In the genomic region with DNA sequence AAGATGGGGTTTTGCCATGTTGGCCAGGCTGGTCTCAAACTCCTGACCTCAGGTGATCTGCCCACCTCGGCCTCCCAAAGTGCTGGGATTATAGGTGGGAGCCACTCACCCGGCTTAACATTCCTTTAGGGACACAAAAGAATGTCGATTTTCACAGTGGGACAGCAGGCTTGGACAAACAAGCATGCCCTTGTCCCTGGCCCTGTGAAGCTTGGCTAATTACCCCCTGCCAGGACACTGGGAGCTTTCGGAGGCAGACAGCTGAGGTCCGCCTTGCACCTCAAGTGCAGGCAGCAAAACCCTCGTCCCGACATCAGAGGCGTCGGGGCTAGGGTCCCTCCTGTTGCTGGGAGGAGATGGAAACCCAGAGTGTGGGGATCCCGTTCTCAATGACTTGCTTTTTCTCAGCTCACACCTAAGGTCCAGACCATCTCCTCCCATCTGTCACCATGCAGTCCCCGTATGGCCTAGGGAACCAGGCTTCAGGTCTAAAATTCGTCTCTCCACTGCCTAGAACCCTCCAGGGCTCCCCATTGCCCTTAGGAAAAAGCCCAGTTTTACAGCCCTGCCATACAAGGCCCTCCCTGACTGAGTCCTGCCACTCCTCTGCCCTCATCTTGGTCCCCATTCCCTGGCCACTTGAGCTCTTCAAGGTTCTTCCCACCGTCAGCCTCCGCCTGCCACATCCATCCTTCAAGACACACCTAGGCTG, we compare ENCODE assay signal across 15 cellular contexts. TPM values are rescaled to one million over a fixed set of nuclear protein-coding genes. Genes with fewer than 3 reads are reported as not detected.
DNase-seq lines count a peak whose midpoint lies in the region; ATAC-seq and TF ChIP-seq lines count a peak whose summit lies in the region.
"Had no signal": no experiment of that assay in that cellular context is flagged by ENCODE, and none has a peak within 500 bp of the region (broad histone marks: within the 10 kb centered on the region; RNA-seq: fewer than 3 reads in every experiment).

No MANE protein-coding gene starts in this region.

- no peak overlapping the region for H4K5ac ChIP-seq in IMR-90 (ENCODE audit: low read depth, low read length)

- peaks cover 25% of the 10 kb centered on the region for H3F3A ChIP-seq in neural progenitor cell (ENCODE audit: low read depth)

- peak overlapping the region; percentile 46 for H2BK120ac ChIP-seq in IMR-90 (ENCODE audit: low read depth, low read length)

- peak overlapping the region; percentile 20; the same call in 1 of the 2 replicates for H3K23ac ChIP-seq in IMR-90 (ENCODE audit: low read depth, low read length)

- no peak overlapping the region for H4K8ac ChIP-seq in IMR-90 (ENCODE audit: low read depth in 2 of 2, low read length in 2 of 2)

- H3K27me3 ChIP-seq in BLaER1 treated with 17β-estradiol and CSF1 and Interleukin-3, amounts not matched to agents 10 nM and 100 nM: no peaks in the 10 kb centered on the region
- no peaks in the 10 kb centered on the region for H3K27me3 ChIP-seq in IMR-90 (ENCODE audit: control insufficient read depth, insufficient read depth, low read length)
- H3K27me3 ChIP-seq in neural progenitor cell: peaks cover 54% of the 10 kb centered on the region
- H3K27me3 ChIP-seq in Karpas-422 (ENCODE audit: low read length): no peaks in the 10 kb centered on the region
- H3K27me3 ChIP-seq: colonic mucosa had no signal

- no peak overlapping the region for H3K4me3 ChIP-seq in BLaER1 treated with 17β-estradiol and CSF1 and Interleukin-3, amounts not matched to agents 10 nM and 100 nM
- H3K4me3 ChIP-seq in IMR-90 (ENCODE audit: insufficient read depth, low read depth, low read length): no peak overlapping the region
- no peak overlapping the region for H3K4me3 ChIP-seq in neural progenitor cell
- H3K4me3 ChIP-seq in Karpas-422 (ENCODE audit: low read length): no peak overlapping the region
- H3K4me3 ChIP-seq: colonic mucosa had no signal

- peak overlapping the region; percentile 87 for H2AK5ac ChIP-seq in IMR-90 (ENCODE audit: low read depth, low read length)

- H3K27ac Mint-ChIP-seq in dendritic cell treated with granulocyte-macrophage colony-stimulating factor and Interleukin-4, amounts not matched to agents 40 ng/mL and 50 ng/mL, for 4 days: peak overlapping the region; percentile 23
- H3K27ac Mint-ChIP-seq in neural progenitor cell: peak overlapping the region; percentile 65
- H3K27ac Mint-ChIP-seq: activated CD4-positive, alpha-beta memory T cell treated with anti-CD3 and anti-CD28 coated beads, Interleukin-2, amount 10 ng/mL, durations not matched to agents 7 days and 5 days had no signal

- peak overlapping the region; percentile 13 for H2AK9ac ChIP-seq in IMR-90 (replicated peaks; ENCODE audit: low read depth, low read length, poor library complexity)

- H2BK15ac ChIP-seq in IMR-90 (ENCODE audit: low read depth, low read length): peak overlapping the region; percentile 68; the same call in 1 of the 3 replicates

- H3K79me1 ChIP-seq in IMR-90 (ENCODE audit: low read depth in 1 of 2, low read length in 2 of 2): peaks cover 6 to 20% of the 10 kb centered on the region in 2 experiments; a peak in 3 of 4 replicates

- no peaks in the 10 kb centered on the region for H4K20me1 ChIP-seq in BLaER1 treated with 17β-estradiol and CSF1 and Interleukin-3, amounts not matched to agents 10 nM and 100 nM
- H4K20me1 ChIP-seq in IMR-90 (ENCODE audit: insufficient read depth, low read length) (no peaks in the 10 kb centered on the region), neural progenitor cell (ENCODE audit: low read depth) (peaks cover 3% of the 10 kb centered on the region), Karpas-422 (ENCODE audit: insufficient read depth, low read depth, low read length) (no peaks in the 10 kb centered on the region)

- H3K4me1 Mint-ChIP-seq in dendritic cell treated with granulocyte-macrophage colony-stimulating factor and Interleukin-4, amounts not matched to agents 40 ng/mL and 50 ng/mL, for 4 days (ENCODE audit: low read depth): peaks cover 36% of the 10 kb centered on the region
- H3K4me1 Mint-ChIP-seq in neural progenitor cell: peaks cover 30% of the 10 kb centered on the region

- DNase-seq in IMR-90: no peak
- DNase-seq in neural progenitor cell (ENCODE audit: low spot score): peak; percentile 90
- DNase-seq in Karpas-422: no peak
- DNase-seq in NCI-H187 treated with DMSO at 0.1 percent for 48 hours (lab: John Stamatoyannopoulos, UW): no peak
- DNase-seq in cerebellum (ENCODE audit: low spot score): no peak
- no peak for DNase-seq in DMS153 treated with DMSO at 0.1 percent for 48 hours (lab: John Stamatoyannopoulos, UW; ENCODE audit: unreplicated experiment)
- DNase-seq: activated CD4-positive, alpha-beta memory T cell treated with anti-CD3 and anti-CD28 coated beads, Interleukin-2, amount 10 ng/mL, durations not matched to agents 7 days and 5 days; activated effector memory CD4-positive, alpha-beta T cell treated with Interleukin-2 at 50 U/mL for 16 hours; colonic mucosa; mammary epithelial cell; NCI-H1436 treated with DMSO at 0.1 percent for 48 hours; stimulated activated CD8-positive, alpha-beta memory T cell treated with anti-CD3 and anti-CD28 coated beads, Interleukin-4, amount 100 ng/mL, for 48 hours; T1000 had no signal

- H2AFZ ChIP-seq in IMR-90 (replicated peaks; ENCODE audit: low read length, poor library complexity) (no peak overlapping the region), neural progenitor cell (replicated peaks) (no peak overlapping the region), Karpas-422 (ENCODE audit: low read length) (no peak overlapping the region)

- peaks cover 54 to 74% (median 65%) of the 10 kb centered on the region in 10 experiments for H3K4me1 ChIP-seq in BLaER1 treated with 17β-estradiol and CSF1 and Interleukin-3, amounts not matched to agents 10 nM and 100 nM
- H3K4me1 ChIP-seq in IMR-90 (ENCODE audit: control insufficient read depth, insufficient read depth, low read length) (peaks cover 14% of the 10 kb centered on the region), neural progenitor cell (peaks cover 11% of the 10 kb centered on the region), Karpas-422 (ENCODE audit: low read length) (peaks cover 6% of the 10 kb centered on the region)

- H3K4ac ChIP-seq in IMR-90 (ENCODE audit: low read depth, low read length): peak overlapping the region; percentile 59

- no peak overlapping the region for H2BK5ac ChIP-seq in IMR-90 (ENCODE audit: low read depth, low read length, poor library complexity, severe bottlenecking)

- TF ChIP-seq POLR2A in IMR-90 (IDR thresholded peaks at IDR 0.05; ENCODE audit: low read depth, low read length): no peak

- BruUV-seq in IMR-90 (replicated peaks; lab: Mats Ljungman, UMichigan): no TSS peak

- peak overlapping the region; percentile 68 for H2BK20ac ChIP-seq in IMR-90 (ENCODE audit: low read depth, low read length)

- H3K9me1 ChIP-seq in IMR-90 (ENCODE audit: insufficient read depth, low read length): peaks cover 14% of the 10 kb centered on the region

- peak overlapping the region in 3 of 11 experiments; percentile 2 to 36 (median 12); a peak in 2 of 22 replicates for H3K27ac ChIP-seq in BLaER1 treated with 17β-estradiol and CSF1 and Interleukin-3, amounts not matched to agents 10 nM and 100 nM
- H3K27ac ChIP-seq in IMR-90 (ENCODE audit: insufficient read depth, low read length): no peak overlapping the region
- no peak overlapping the region for H3K27ac ChIP-seq in neural progenitor cell
- H3K27ac ChIP-seq in Karpas-422 (ENCODE audit: low read length): no peak overlapping the region

- intact Hi-C loops in IMR-90 (cut with micrococcal nuclease): no loop called here
- intact Hi-C loops in dendritic cell treated with granulocyte-macrophage colony-stimulating factor and Interleukin-4, amounts not matched to agents 40 ng/mL and 50 ng/mL, for 4 days (cut with micrococcal nuclease): loop anchor here (10.0 kb wide), 1 partner anchor 78 kb away; no protein-coding TSS in a partner anchor

- dilution Hi-C loops in IMR-90 (cut with HindIII; ENCODE audit: low sequenced_read_pairs, unreplicated experiment): no loop called here

- no peaks in the 10 kb centered on the region for H3K36me3 ChIP-seq in BLaER1 treated with 17β-estradiol and CSF1 and Interleukin-3, amounts not matched to agents 10 nM and 100 nM
- H3K36me3 ChIP-seq in IMR-90 (ENCODE audit: control insufficient read depth, insufficient read depth, low read length): no peaks in the 10 kb centered on the region
- H3K36me3 ChIP-seq in neural progenitor cell: no peaks in the 10 kb centered on the region
- H3K36me3 ChIP-seq in Karpas-422 (ENCODE audit: insufficient read depth, low read length): no peaks in the 10 kb centered on the region
- H3K36me3 ChIP-seq: colonic mucosa had no signal

- 0 out of 2 replicates have a peak overlapping the region, but pooled peaks have one; percentile 2 for H3K14ac ChIP-seq in IMR-90 (replicated peaks; ENCODE audit: low read depth, low read length)

- no peak overlapping the region for H3K56ac ChIP-seq in IMR-90 (ENCODE audit: extremely low read depth, insufficient read depth, low read length)

- no peaks in the 10 kb centered on the region for H3K9me2 ChIP-seq in Karpas-422 (replicated peaks; ENCODE audit: insufficient read depth, low read length)

- no peak overlapping the region for H3K9ac ChIP-seq in BLaER1 treated with 17β-estradiol and CSF1 and Interleukin-3, amounts not matched to agents 10 nM and 100 nM
- H3K9ac ChIP-seq in IMR-90 (ENCODE audit: low read depth, low read length) (no peak overlapping the region), neural progenitor cell (no peak overlapping the region), Karpas-422 (ENCODE audit: low read length) (no peak overlapping the region)

- H3K9me3 ChIP-seq in BLaER1 treated with 17β-estradiol and CSF1 and Interleukin-3, amounts not matched to agents 10 nM and 100 nM (replicated peaks in 1 of 11): no peaks in the 10 kb centered on the region
- H3K9me3 ChIP-seq in IMR-90 (ENCODE audit: control insufficient read depth, insufficient read depth, low read length) (no peaks in the 10 kb centered on the region), neural progenitor cell (ENCODE audit: low read depth) (no peaks in the 10 kb centered on the region), Karpas-422 (ENCODE audit: low read length) (no peaks in the 10 kb centered on the region)
- H3K9me3 ChIP-seq: colonic mucosa had no signal

- H3K4me2 ChIP-seq in BLaER1 treated with 17β-estradiol and CSF1 and Interleukin-3, amounts not matched to agents 10 nM and 100 nM: peak overlapping the region; percentile 7 to 62 (median 51); a peak in 13 of 22 replicates
- H3K4me2 ChIP-seq in IMR-90 (ENCODE audit: low read depth, low read length) (no peak overlapping the region), neural progenitor cell (peak overlapping the region; percentile 4), Karpas-422 (ENCODE audit: low read depth, low read length, poor library complexity, severe bottlenecking) (no peak overlapping the region)

- no peaks in the 10 kb centered on the region for H3K9me3 Mint-ChIP-seq in dendritic cell treated with granulocyte-macrophage colony-stimulating factor and Interleukin-4, amounts not matched to agents 40 ng/mL and 50 ng/mL, for 4 days
- H3K9me3 Mint-ChIP-seq in neural progenitor cell: no peaks in the 10 kb centered on the region
- H3K9me3 Mint-ChIP-seq: activated CD4-positive, alpha-beta memory T cell treated with anti-CD3 and anti-CD28 coated beads, Interleukin-2, amount 10 ng/mL, durations not matched to agents 7 days and 5 days had no signal

- TF ChIP-seq RAD21 in IMR-90 (IDR thresholded peaks at IDR 0.05; ENCODE audit: low read length): no peak

- CTCF ChIA-PET in IMR-90 (lab: Yijun Ruan, JAX): no interaction called here

- H3K36me3 Mint-ChIP-seq in dendritic cell treated with granulocyte-macrophage colony-stimulating factor and Interleukin-4, amounts not matched to agents 40 ng/mL and 50 ng/mL, for 4 days (ENCODE audit: low read depth): no peaks in the 10 kb centered on the region
- no peaks in the 10 kb centered on the region for H3K36me3 Mint-ChIP-seq in neural progenitor cell

- peaks cover 14% of the 10 kb centered on the region for H3K27me3 Mint-ChIP-seq in dendritic cell treated with granulocyte-macrophage colony-stimulating factor and Interleukin-4, amounts not matched to agents 40 ng/mL and 50 ng/mL, for 4 days
- peaks cover 11% of the 10 kb centered on the region for H3K27me3 Mint-ChIP-seq in neural progenitor cell (ENCODE audit: insufficient read depth, low read depth)

- in situ Hi-C loops in IMR-90 (cut with MboI; ENCODE audit: low sequenced_read_pairs): no loop called here

- H3K79me2 ChIP-seq in neural progenitor cell (ENCODE audit: low read depth) (no peaks in the 10 kb centered on the region), Karpas-422 (ENCODE audit: low read length) (no peaks in the 10 kb centered on the region)

- H3K18ac ChIP-seq in IMR-90 (ENCODE audit: low read depth, low read length): no peak overlapping the region

- TF ChIP-seq CTCF in IMR-90 (conservative IDR thresholded peaks at IDR 0.05; ENCODE audit: low read depth, low read length) (no peak), neural progenitor cell (IDR thresholded peaks at IDR 0.05) (no peak)

- no peak for ATAC-seq in IMR-90 (ENCODE audit: low read depth)

- H4K91ac ChIP-seq in IMR-90 (ENCODE audit: insufficient read depth, low read depth, low read length): peak overlapping the region; percentile 35

- H3K4me3 Mint-ChIP-seq in dendritic cell treated with granulocyte-macrophage colony-stimulating factor and Interleukin-4, amounts not matched to agents 40 ng/mL and 50 ng/mL, for 4 days: no peak overlapping the region
- H3K4me3 Mint-ChIP-seq in neural progenitor cell: peak overlapping the region; percentile 28
- H3K4me3 Mint-ChIP-seq: activated CD4-positive, alpha-beta memory T cell treated with anti-CD3 and anti-CD28 coated beads, Interleukin-2, amount 10 ng/mL, durations not matched to agents 7 days and 5 days had no signal

- POLR2A ChIA-PET in IMR-90 (lab: Charles Lee; ENCODE audit: unreplicated experiment): interaction anchor here (0.6 kb wide), 1 partner anchor 51 kb away, joined by 4 read pairs; no protein-coding TSS in a partner anchor

- 96% methylated on average over 4 of the region's 14 CpGs; no CpG with 5 or more reads in 1 of the 2 experiments for WGBS in IMR-90 (ENCODE audit: extremely low coverage in 2 of 2, insufficient read length in 1 of 2), 2 experiments

RNA-seq across cellular contexts. Expression of gene CLIP2, which starts 6.3 kb away (rescaled TPM):
- total RNA-seq in IMR-90 (2012; rRNA removed): 18.1 and 20.3 TPM in 2 replicates
- 20.7 and 23.3 TPM in 2 replicates for polyA plus RNA-seq in IMR-90 (2012; rRNA removed)
- polyA plus RNA-seq in IMR-90 (2012; cell fraction: cytosol; rRNA removed): 14.7 and 18.2 TPM in 2 replicates
- 16.4 and 26.3 TPM in 2 replicates for polyA plus RNA-seq in IMR-90 (2012; cell fraction: nucleus; rRNA removed; ENCODE audit: low replicate concordance)
- 7.5 and 29.6 TPM in 2 replicates for total RNA-seq in neural progenitor cell (ENCODE audit: low replicate concordance)
- total RNA-seq in Karpas-422 (2014; rRNA removed; shearing (Covaris generic); ENCODE audit: low replicate concordance): 0.76 TPM in 1 of 2 replicates, not detected in the other
- total RNA-seq in cerebellum: 118 TPM

RNA-seq across cellular contexts. Expression of gene RFC2, which starts 28.7 kb away (rescaled TPM):
- 33.9 and 37.8 TPM in 2 replicates for total RNA-seq in IMR-90 (2012; rRNA removed)
- 23.2 and 25.2 TPM in 2 replicates for polyA plus RNA-seq in IMR-90 (2012; rRNA removed)
- 11.9 and 31.1 TPM in 2 replicates for polyA plus RNA-seq in IMR-90 (2012; cell fraction: cytosol; rRNA removed)
- 4.2 and 7.5 TPM in 2 replicates for polyA plus RNA-seq in IMR-90 (2012; cell fraction: nucleus; rRNA removed; ENCODE audit: low replicate concordance)
- 66.0 and 71.3 TPM in 2 replicates for total RNA-seq in neural progenitor cell (ENCODE audit: low replicate concordance)
- 18.9 and 27.3 TPM in 2 replicates for total RNA-seq in Karpas-422 (2014; rRNA removed; shearing (Covaris generic); ENCODE audit: low replicate concordance)
- 22.1 TPM for total RNA-seq in cerebellum

Comparison
In these comparisons a context has a peak if more than half of its experiments do, and no peak if none do; other contexts are left out.
1. H3K4me2 ChIP-seq: peak in BLaER1 treated with 17β-estradiol and CSF1 and Interleukin-3, amounts not matched to agents 10 nM and 100 nM (11 of 11) and neural progenitor cell (single experiment); none in IMR-90 (single experiment) and Karpas-422 (single experiment).